Comparison of ENCODE assay signal across 14 cellular contexts in genomic region chr12:95605087-95605486, GRCh38. TPM values are rescaled to one million over a fixed set of nuclear protein-coding genes. Genes with fewer than 3 reads are reported as not detected.
DNase-seq lines count a peak whose midpoint lies in the region; FAIRE-seq and TF ChIP-seq lines count a peak whose summit lies in the region.
"Had no signal": no experiment of that assay in that cellular context is flagged by ENCODE, and none has a peak within 500 bp of the region (broad histone marks: within the 10 kb centered on the region; RNA-seq: fewer than 3 reads in every experiment).

No MANE protein-coding gene starts in this region.

- H4K20me1 ChIP-seq in keratinocyte (ENCODE audit: control insufficient read depth, extremely low read depth, insufficient read depth, low read length): no peaks in the 10 kb centered on the region
- H4K20me1 ChIP-seq in Karpas-422 (ENCODE audit: insufficient read depth, low read depth, low read length): no peaks in the 10 kb centered on the region
- H4K20me1 ChIP-seq: BLaER1 had no signal

- no peak overlapping the region for H2AFZ ChIP-seq in keratinocyte (ENCODE audit: control insufficient read depth, low read length)
- H2AFZ ChIP-seq in Karpas-422 (ENCODE audit: low read length): no peak overlapping the region

- DNase-seq in Caki2 (ENCODE audit: low read depth): peak; percentile 65
- DNase-seq in HT-29 (ENCODE audit: low spot score): peak; percentile 53
- DNase-seq in astrocyte of the hippocampus (ENCODE audit: low read depth, low spot score): peak; percentile 81
- DNase-seq in keratinocyte (ENCODE audit: low read depth, low spot score): no peak
- no peak for DNase-seq in NCI-H510A treated with DMSO at 0.1 percent for 48 hours (lab: John Stamatoyannopoulos, UW)
- no peak for DNase-seq in spleen
- DNase-seq in NAMALWA (ENCODE audit: low spot score): no peak
- DNase-seq in Karpas-422: no peak
- DNase-seq: activated CD4-positive, alpha-beta memory T cell treated with anti-CD3 and anti-CD28 coated beads, Interleukin-2, amount 10 ng/mL, durations not matched to agents 7 days and 5 days; activated naive CD4-positive, alpha-beta T cell; GOT3; immature natural killer cell had no signal

- in situ Hi-C loops in Caki2 (cut with HindIII; ENCODE audit: low pct_unique_long_range_greater_than_20kb, low sequenced_read_pairs): no loop called here

- TF ChIP-seq CTCF in keratinocyte (optimal IDR thresholded peaks at IDR 0.05 in 1 of 3, IDR thresholded peaks at IDR 0.05 in 1 of 3, conservative IDR thresholded peaks at IDR 0.05 in 1 of 3; ENCODE audit: extremely low read depth in 1 of 3, insufficient read depth in 2 of 3, low read length in 3 of 3): no peak
- no peak for TF ChIP-seq CTCF in spleen (IDR thresholded peaks at IDR 0.05 in 8 of 11, conservative IDR thresholded peaks at IDR 0.05 in 3 of 11)

- H3K4me2 ChIP-seq in keratinocyte (ENCODE audit: control insufficient read depth, extremely low read depth, insufficient read depth, low read depth, low read length): no peak overlapping the region
- H3K4me2 ChIP-seq in Karpas-422 (ENCODE audit: low read depth, low read length, poor library complexity, severe bottlenecking): no peak overlapping the region
- H3K4me2 ChIP-seq: BLaER1 had no signal

- no peak for TF ChIP-seq POLR2A in spleen (IDR thresholded peaks at IDR 0.05)

- dilution Hi-C loops in keratinocyte (cut with MboI; ENCODE audit: extremely low pct_ligation_motif_present, low sequenced_read_pairs): no loop called here

- no peaks in the 10 kb centered on the region for H3K9me2 ChIP-seq in Karpas-422 (replicated peaks; ENCODE audit: insufficient read depth, low read length)

- WGBS in spleen, 5 donors: 58 to 68% (median 62%) methylated on average over 2 of the region's 2 CpGs

- no peaks in the 10 kb centered on the region for H3K9me1 ChIP-seq in keratinocyte (ENCODE audit: control insufficient read depth, extremely low read depth, insufficient read depth, low read length)

- H3K79me2 ChIP-seq in keratinocyte (ENCODE audit: control insufficient read depth, insufficient read depth, low read length) (no peaks in the 10 kb centered on the region), Karpas-422 (ENCODE audit: low read length) (no peaks in the 10 kb centered on the region)

- intact Hi-C loops in spleen (cut with DNase I; ENCODE audit: low total_unique reads): no loop called here

- H3K36me3 ChIP-seq in keratinocyte (ENCODE audit: control insufficient read depth in 2 of 2, extremely low read depth in 1 of 2, insufficient read depth in 2 of 2, low read length in 2 of 2) (no peaks in the 10 kb centered on the region), spleen (no peaks in the 10 kb centered on the region), Karpas-422 (ENCODE audit: insufficient read depth, low read length) (no peaks in the 10 kb centered on the region)
- H3K36me3 ChIP-seq: BLaER1 had no signal

- FAIRE-seq in keratinocyte (lab: Jason Lieb, UNC): peak; percentile 91

- H3K27ac ChIP-seq in keratinocyte (ENCODE audit: control insufficient read depth, insufficient read depth, low read length) (no peak overlapping the region), spleen (no peak overlapping the region), Karpas-422 (ENCODE audit: low read length) (no peak overlapping the region)
- H3K27ac ChIP-seq: BLaER1 had no signal

- peaks cover 10% of the 10 kb centered on the region for H3K4me1 ChIP-seq in keratinocyte (ENCODE audit: control insufficient read depth, extremely low read depth, insufficient read depth, low read length)
- no peaks in the 10 kb centered on the region for H3K4me1 ChIP-seq in spleen
- no peaks in the 10 kb centered on the region for H3K4me1 ChIP-seq in Karpas-422 (ENCODE audit: low read length)
- H3K4me1 ChIP-seq: BLaER1 had no signal

- no peak overlapping the region for H3K4me3 ChIP-seq in keratinocyte (ENCODE audit: control insufficient read depth in 2 of 3, extremely low read depth in 1 of 3, insufficient read depth in 2 of 3, low read depth in 1 of 3, low read length in 3 of 3)
- no peak overlapping the region for H3K4me3 ChIP-seq in spleen
- H3K4me3 ChIP-seq in Karpas-422 (ENCODE audit: low read length): no peak overlapping the region
- H3K4me3 ChIP-seq: BLaER1 had no signal

- H3K27me3 ChIP-seq in keratinocyte (ENCODE audit: control insufficient read depth, extremely low read depth, insufficient read depth, low read length): no peaks in the 10 kb centered on the region
- no peaks in the 10 kb centered on the region for H3K27me3 ChIP-seq in spleen (replicated peaks in 1 of 7)
- no peaks in the 10 kb centered on the region for H3K27me3 ChIP-seq in Karpas-422 (ENCODE audit: low read length)
- H3K27me3 ChIP-seq: BLaER1 had no signal

- H3K9ac ChIP-seq in keratinocyte (ENCODE audit: control insufficient read depth, extremely low read depth, insufficient read depth, low read length) (no peak overlapping the region), Karpas-422 (ENCODE audit: low read length) (no peak overlapping the region)
- H3K9ac ChIP-seq: BLaER1 had no signal

- H3K9me3 ChIP-seq in keratinocyte (ENCODE audit: control insufficient read depth, low read depth, low read length): no peaks in the 10 kb centered on the region
- H3K9me3 ChIP-seq in spleen: no peaks in the 10 kb centered on the region
- H3K9me3 ChIP-seq in Karpas-422 (ENCODE audit: low read length): no peaks in the 10 kb centered on the region
- H3K9me3 ChIP-seq: BLaER1 had no signal

RNA-seq across cellular contexts. Expression of gene USP44, which starts 53.8 kb away (rescaled TPM):
- total RNA-seq in Caki2 (2014; rRNA removed; shearing (Covaris generic); ENCODE audit: low replicate concordance): not detected in 2 replicates
- not detected in 2 replicates for total RNA-seq in HT-29 (2014; rRNA removed; shearing (Covaris generic))
- polyA plus RNA-seq in keratinocyte (0.12 to 0.18 TPM (median 0.13 TPM) in 3 replicates), spleen (1 to 10 TPM in 2 of 3 donors, under 1 TPM in 1; 0.88 to 1.8 (median 1.4) TPM)
- not detected for polyA plus RNA-seq in keratinocyte (2011; ENCODE audit: low read depth)
- 0.05 and 0.22 TPM in 2 replicates for polyA plus RNA-seq in keratinocyte (2011; cell fraction: cytosol; rRNA removed)
- 0.07 and 0.10 TPM in 2 replicates for polyA plus RNA-seq in keratinocyte (2011; cell fraction: nucleus; rRNA removed)
- 0.06 and 0.31 TPM in 2 replicates for polyA plus RNA-seq in keratinocyte (2012; ENCODE audit: low replicate concordance)
- polyA minus RNA-seq in keratinocyte: 0.13 to 0.93 TPM in 2 of 3 replicates, not detected in the other
- not detected for polyA minus RNA-seq in keratinocyte (2011; cell fraction: cytosol; rRNA and poly(A)+ RNA removed)
- 0.11 and 1.2 TPM in 2 replicates for polyA minus RNA-seq in keratinocyte (2011; cell fraction: nucleus; rRNA and poly(A)+ RNA removed)
- 1 to 10 TPM; 2.2 to 7.2 (median 3.6) TPM for total RNA-seq in spleen
- total RNA-seq in Karpas-422 (2014; rRNA removed; shearing (Covaris generic); ENCODE audit: low replicate concordance): 0.11 TPM in 1 of 2 replicates, not detected in the other
- total RNA-seq: chondrocyte had no signal

Comparison
In these comparisons a context has a peak if more than half of its experiments do, and no peak if none do; other contexts are left out.
1. DNase-seq: peak in Caki2 (single experiment), HT-29 (single experiment) and astrocyte of the hippocampus (single experiment); none in keratinocyte (single experiment), NCI-H510A treated with DMSO at 0.1 percent for 48 hours (single experiment), spleen (single experiment), NAMALWA (single experiment) and Karpas-422 (single experiment).